Comparison of ENCODE assay signal across 8 cellular contexts in the genomic region with DNA sequence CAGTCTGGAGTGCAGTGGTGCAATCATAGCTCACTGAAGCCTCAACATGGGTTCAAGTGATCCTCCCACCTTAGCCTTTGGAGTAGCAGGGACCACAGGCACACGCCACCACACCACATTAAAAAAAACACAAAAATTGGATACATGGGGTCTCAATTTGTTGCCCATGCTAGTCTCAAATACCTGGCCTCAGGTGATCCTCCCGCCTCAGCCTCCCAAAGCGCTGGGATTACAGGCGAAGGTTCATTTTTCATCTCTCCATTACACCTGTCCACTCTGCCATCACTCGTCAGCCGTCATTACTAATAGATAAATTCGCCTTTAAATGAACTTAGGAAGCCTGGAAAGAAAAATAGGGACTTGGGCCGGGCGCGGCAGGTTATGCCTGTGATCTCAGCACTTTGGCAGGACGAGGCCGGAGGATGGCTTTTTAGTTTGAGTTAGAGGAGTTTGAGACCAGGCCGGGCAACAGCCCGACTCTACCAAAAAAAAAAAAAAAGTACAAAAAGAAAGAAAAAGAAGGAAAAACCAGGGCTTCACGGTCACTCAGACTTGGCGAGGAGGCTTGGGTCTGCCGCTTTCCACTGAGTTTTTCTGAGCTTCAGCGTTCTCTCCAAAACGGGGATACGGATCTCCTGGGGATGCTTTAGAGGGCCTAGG. TPM values are rescaled to one million over a fixed set of nuclear protein-coding genes. Genes with fewer than 3 reads are reported as not detected.
DNase-seq lines count a peak whose midpoint lies in the region; ATAC-seq and TF ChIP-seq lines count a peak whose summit lies in the region.

No MANE protein-coding gene starts in this region.

- peak overlapping the region; percentile 93 for H3K4me3 Mint-ChIP-seq in MCF 10A (ENCODE audit: unreplicated experiment)

- TSS peak; percentile 94 for BruUV-seq in MCF 10A (replicated peaks; lab: Mats Ljungman, UMichigan)

- peak overlapping the region; percentile 65 for H2AFZ ChIP-seq in ACC112 (ENCODE audit: low read length, unreplicated experiment)

- H3K4me1 ChIP-seq in ACC112 (ENCODE audit: control insufficient read depth, insufficient read depth, low read length, unreplicated experiment) (peaks cover 15% of the 10 kb centered on the region), HUES6 (ENCODE audit: control insufficient read depth, insufficient read depth, low read length) (no peaks in the 10 kb centered on the region), liver (ENCODE audit: control insufficient read depth in 4 of 4, insufficient read depth in 4 of 4, low read length in 3 of 4) (peaks cover 9 to 33% (median 23%) of the 10 kb centered on the region in 4 donors), upper lobe of left lung (peaks cover 32 to 46% (median 39%) of the 10 kb centered on the region in 4 donors)

- DNase-seq in MCF 10A (ENCODE audit: unreplicated experiment), result no peak
- DNase-seq in upper lobe of left lung, result no peak
- no peak for DNase-seq in NCI-H1436 treated with DMSO at 0.1 percent for 48 hours (lab: John Stamatoyannopoulos, UW)

- TF ChIP-seq POLR2A in upper lobe of left lung (IDR thresholded peaks at IDR 0.05), result no peak

- intact Hi-C loops in MCF 10A (cut with micrococcal nuclease), result no loop called here

- peaks cover 36% of the 10 kb centered on the region for H3K36me3 Mint-ChIP-seq in MCF 10A (ENCODE audit: insufficient read depth, unreplicated experiment)

- H3K9me3 Mint-ChIP-seq in MCF 10A (ENCODE audit: unreplicated experiment), result no peaks in the 10 kb centered on the region

- H3K9me3 ChIP-seq in HUES6 (ENCODE audit: control insufficient read depth, insufficient read depth, low read depth, low read length), result no peaks in the 10 kb centered on the region
- no peaks in the 10 kb centered on the region for H3K9me3 ChIP-seq in liver (ENCODE audit: control insufficient read depth in 4 of 4, low read length in 3 of 4)
- H3K9me3 ChIP-seq in upper lobe of left lung, result no peaks in the 10 kb centered on the region

- no peak for TF ChIP-seq RAD21 in liver (IDR thresholded peaks at IDR 0.05)

- TF ChIP-seq CTCF in MCF 10A (IDR thresholded peaks at IDR 0.05; ENCODE audit: unreplicated experiment) (no peak), liver (IDR thresholded peaks at IDR 0.05; ENCODE audit: low read depth, low read length, missing input control) (no peak), upper lobe of left lung (IDR thresholded peaks at IDR 0.05) (no peak)

- H3K27me3 Mint-ChIP-seq in MCF 10A (ENCODE audit: insufficient read depth, unreplicated experiment), result no peaks in the 10 kb centered on the region

- H3K27me3 ChIP-seq in ACC112 (ENCODE audit: insufficient read depth, low read length) (no peaks in the 10 kb centered on the region), HUES6 (ENCODE audit: control insufficient read depth, insufficient read depth, low read length) (no peaks in the 10 kb centered on the region), liver (ENCODE audit: control insufficient read depth in 4 of 4, insufficient read depth in 4 of 4, low read length in 3 of 4) (no peaks in the 10 kb centered on the region), upper lobe of left lung (no peaks in the 10 kb centered on the region)

- ATAC-seq in upper lobe of left lung (ENCODE audit: low FRiP score in 2 of 2) (peak in 1 of 2 donors; percentile 35), GM19467 (IDR thresholded peaks at IDR 0.05; ENCODE audit: unreplicated experiment) (no peak), GM19395 (IDR thresholded peaks at IDR 0.05; ENCODE audit: unreplicated experiment) (no peak)

- H3K27ac ChIP-seq in ACC112 (ENCODE audit: low read depth, low read length), result peak overlapping the region; percentile 89
- peak overlapping the region; percentile 87; the same call in 1 of the 2 replicates for H3K27ac ChIP-seq in HUES6 (ENCODE audit: low read depth, low read length)
- peak overlapping the region; percentile 75 to 92 for H3K27ac ChIP-seq in liver (ENCODE audit: low read depth in 1 of 2, low read length in 2 of 2)
- peak overlapping the region; percentile 90 to 96 (median 94) for H3K27ac ChIP-seq in upper lobe of left lung

- TF ChIP-seq EP300 in upper lobe of left lung (IDR thresholded peaks at IDR 0.05), result no peak

- H3K36me3 ChIP-seq in ACC112 (ENCODE audit: insufficient read depth, low read length) (no peaks in the 10 kb centered on the region), HUES6 (ENCODE audit: control insufficient read depth, insufficient read depth, low read length) (peaks cover 17% of the 10 kb centered on the region; the same call in 1 of the 2 replicates), liver (ENCODE audit: control insufficient read depth in 4 of 4, insufficient read depth in 3 of 4, low read depth in 1 of 4, low read length in 3 of 4) (peaks cover 0 to 2% (median under 1%) of the 10 kb centered on the region in 4 donors), upper lobe of left lung (peaks cover 0 to 15% (median 0%) of the 10 kb centered on the region in 4 donors)

- H3K79me2 ChIP-seq in ACC112 (ENCODE audit: control insufficient read depth, insufficient read depth, low read length, unreplicated experiment), result peaks cover 51% of the 10 kb centered on the region

- POLR2A ChIA-PET in MCF 10A (lab: Yijun Ruan, JAX), result interaction anchor here (0.6 to 3.9 kb wide), 29 partner anchors 9 to 786 kb away, joined by 3 to 107 read pairs (median 5); partner anchors contain the start of genes EID2, EID2B, MED29 and PAF1

- CTCF ChIA-PET in MCF 10A (lab: Yijun Ruan, JAX), result interaction anchor here (0.6 to 2.1 kb wide), 8 partner anchors 9 to 1043 kb away, joined by 3 to 14 read pairs (median 4); partner anchors contain the start of genes EID2B and RPS16

- H3K9ac ChIP-seq in HUES6 (ENCODE audit: low read length) (peak overlapping the region; percentile 93), liver (ENCODE audit: low read depth in 1 of 2, low read length in 2 of 2) (peak overlapping the region; percentile 79 to 99)

- 6% methylated on average over 20 of the region's 20 CpGs for WGBS in liver
- 2 to 4% methylated on average over 20 of the region's 20 CpGs for WGBS in upper lobe of left lung, 2 donors

- H3K4me3 ChIP-seq in ACC112 (ENCODE audit: low read depth, low read length), result peak overlapping the region; percentile 98
- peak overlapping the region; percentile 94 for H3K4me3 ChIP-seq in HUES6 (ENCODE audit: low read depth, low read length)
- H3K4me3 ChIP-seq in liver (ENCODE audit: low read depth in 1 of 3, low read length in 3 of 3), result peak overlapping the region; percentile 72 to 99 (median 87)
- H3K4me3 ChIP-seq in upper lobe of left lung, result peak overlapping the region; percentile 67 to 98 (median 90)

- peaks cover 22% of the 10 kb centered on the region for H3K4me1 Mint-ChIP-seq in MCF 10A (ENCODE audit: insufficient read depth, unreplicated experiment)

- H3K27ac Mint-ChIP-seq in MCF 10A (ENCODE audit: low read depth, unreplicated experiment), result peak overlapping the region; percentile 99

TF ChIP-seq in liver, 16 proteins besides CTCF, POLR2A, EP300 and RAD21:
- TF ChIP-seq RXRA (IDR thresholded peaks at IDR 0.05) (no peak), TAF1 (conservative IDR thresholded peaks at IDR 0.05) (peak; percentile 9)

RNA-seq across cellular contexts. Expression of gene SUPT5H, which starts 0.7 kb away (rescaled TPM):
- total RNA-seq in MCF 10A (2022) (122 and 165 TPM in 2 replicates), liver (10 to 100 TPM; 19.3 to 48.0 TPM), upper lobe of left lung (100 to 1,000 TPM in 4 of 6 donors, 10 to 100 TPM in 2; 94.9 to 183 (median 111) TPM)
- 10 to 100 TPM; 42.5 to 52.5 TPM for polyA plus RNA-seq in liver

RNA-seq across cellular contexts. Expression of gene RPS16, which starts 9.0 kb away (rescaled TPM):
- 2,837 and 2,909 TPM in 2 replicates for total RNA-seq in MCF 10A (2022)
- total RNA-seq in liver, result 100 to 1,000 TPM; 109 to 111 TPM
- polyA plus RNA-seq in liver, result 1,000 to 10,000 TPM in 1 of 2 donors, 100 to 1,000 TPM in 1; 324 to 1,094 TPM
- 1,000 to 10,000 TPM in 4 of 6 donors, 100 to 1,000 TPM in 2; 634 to 2,303 (median 1,625) TPM for total RNA-seq in upper lobe of left lung

RNA-seq across cellular contexts. Expression of gene PLEKHG2, which starts 32.3 kb away (rescaled TPM):
- 19.2 and 19.6 TPM in 2 replicates for total RNA-seq in MCF 10A (2022)
- total RNA-seq in liver, result 1 to 10 TPM; 3.7 to 4.5 TPM
- 1 to 10 TPM; 2.1 to 2.2 TPM for polyA plus RNA-seq in liver
- total RNA-seq in upper lobe of left lung, result 10 to 100 TPM; 15.8 to 48.1 (median 29.0) TPM

RNA-seq across cellular contexts. Expression of gene TIMM50, which starts 35.9 kb away (rescaled TPM):
- total RNA-seq in MCF 10A (2022) (71.2 and 94.2 TPM in 2 replicates), liver (10 to 100 TPM; 24.3 to 28.9 TPM), upper lobe of left lung (10 to 100 TPM; 47.8 to 80.9 (median 54.4) TPM)
- 10 to 100 TPM; 32.1 to 39.9 TPM for polyA plus RNA-seq in liver

RNA-seq across cellular contexts. Expression of gene ZFP36, which starts 38.1 kb away (rescaled TPM):
- total RNA-seq in MCF 10A (2022) (83.7 and 98.4 TPM in 2 replicates), liver (1 to 10 TPM; 3.6 to 9.0 TPM), upper lobe of left lung (100 to 1,000 TPM; 195 to 525 (median 238) TPM)
- polyA plus RNA-seq in liver, result 10 to 100 TPM; 62.0 to 91.9 TPM

Comparison
In these comparisons a context has a peak if more than half of its experiments do, and no peak if none do; other contexts are left out.
1. RNA of gene RPS16, which starts 9.0 kb away (total RNA-seq): 2,837 to 2,909 TPM in MCF 10A and 634 to 2,303 TPM in upper lobe of left lung; 109 to 111 TPM in liver; every median in the first group is over 4 times any median in the second.
2. Peak in every context shown above with its lines, with median percentiles within 50 percentile points of each other: H3K27ac ChIP-seq and H3K4me3 ChIP-seq.